26 cellular contexts compared by ENCODE assay signal in the genomic region with DNA sequence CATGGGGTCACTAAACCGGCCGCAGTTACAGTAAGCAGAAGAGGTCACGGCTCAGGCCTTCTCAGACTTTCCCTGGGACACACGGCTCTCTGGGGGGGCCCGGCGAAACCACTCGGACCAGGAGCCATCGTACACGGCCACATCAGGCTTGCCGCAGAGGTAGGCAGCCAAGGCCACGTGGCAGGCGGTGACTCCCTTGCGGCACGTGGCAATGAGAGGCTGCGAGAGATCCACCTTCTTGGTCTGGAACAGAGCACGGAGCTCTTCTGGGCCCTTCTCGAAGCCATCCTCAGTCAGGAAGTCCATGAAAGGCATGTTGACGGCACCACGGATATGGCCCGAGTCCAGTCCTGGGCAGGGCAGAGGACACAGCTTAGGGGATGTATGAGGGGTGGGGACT.
"Had no signal": no experiment of that assay in that cellular context is flagged by ENCODE, and none has a peak within 500 bp of the region (broad histone marks: within the 10 kb centered on the region; RNA-seq: fewer than 3 reads in every experiment).

No MANE protein-coding gene starts in this region.

- H3K4me3 Mint-ChIP-seq: activated CD4-positive, alpha-beta memory T cell treated with anti-CD3 and anti-CD28 coated beads, Interleukin-2, amount 10 ng/mL, durations not matched to agents 7 days and 5 days; activated CD4-positive, alpha-beta T cell treated with anti-CD3 and anti-CD28 coated beads for 36 hours; activated naive CD4-positive, alpha-beta T cell treated with anti-CD3 and anti-CD28 coated beads, Interleukin-2, amount 10 ng/mL, durations not matched to agents 7 days and 5 days had no signal

- H3K4me1 Mint-ChIP-seq: activated CD4-positive, alpha-beta memory T cell treated with anti-CD3 and anti-CD28 coated beads, Interleukin-2, amount 10 ng/mL, durations not matched to agents 7 days and 5 days; activated CD4-positive, alpha-beta T cell treated with anti-CD3 and anti-CD28 coated beads for 36 hours; activated naive CD4-positive, alpha-beta T cell treated with anti-CD3 and anti-CD28 coated beads, Interleukin-2, amount 10 ng/mL, durations not matched to agents 7 days and 5 days had no signal

- H3K9me3 ChIP-seq: SJCRH30, SK-N-SH had no signal

- H3K36me3 Mint-ChIP-seq: activated naive CD4-positive, alpha-beta T cell treated with anti-CD3 and anti-CD28 coated beads, Interleukin-2, amount 10 ng/mL, durations not matched to agents 7 days and 5 days had no signal

- H3K27ac ChIP-seq: SJCRH30, WERI-Rb-1 had no signal

- DNase-seq: activated CD4-positive, alpha-beta memory T cell treated with anti-CD3 and anti-CD28 coated beads, Interleukin-2, amount 10 ng/mL, durations not matched to agents 7 days and 5 days; activated CD4-positive, alpha-beta T cell treated with anti-CD3 and anti-CD28 coated beads for 36 hours; activated CD4-positive, alpha-beta T cell treated with anti-CD3 and anti-CD28 coated beads, Interleukin-2, amount 50 U/mL, for 1 hour; activated gamma-delta T cell treated with Interleukin-2 at 50 U/mL for 16 hours; activated naive CD4-positive, alpha-beta T cell treated with anti-CD3 and anti-CD28 coated beads, Interleukin-2, amount 10 ng/mL, durations not matched to agents 7 days and 5 days; activated T-cell treated with anti-CD3 and anti-CD28 coated beads for 4 hours; activated T-cell treated with anti-CD3 and anti-CD28 coated beads, Interleukin-2, amount 50 U/mL, for 48 hours; aorta; IMR-90; KG1; NCI-H1048; NCI-H1417; NCI-H1694 treated with DMSO at 0.1 percent for 48 hours; NCI-H2029 treated with DMSO at 0.1 percent for 48 hours; NCI-H345; NCI-H510A; NCI-H526 treated with DMSO at 0.1 percent for 48 hours; NCI-H82; RPMI8226; SJCRH30; SK-N-SH; T-helper 1 cell; WERI-Rb-1 had no signal

- H3K36me3 ChIP-seq: SJCRH30, WERI-Rb-1 had no signal

- H3K27me3 ChIP-seq: SJCRH30 had no signal

- H3K9ac ChIP-seq: SK-N-SH had no signal

- H3K4me1 ChIP-seq: SJCRH30 had no signal

- ATAC-seq: activated CD4-positive, alpha-beta T cell treated with anti-CD3 and anti-CD28 coated beads for 36 hours; Panc1; Right ventricle myocardium inferior had no signal

- H3K27ac Mint-ChIP-seq: activated CD4-positive, alpha-beta memory T cell treated with anti-CD3 and anti-CD28 coated beads, Interleukin-2, amount 10 ng/mL, durations not matched to agents 7 days and 5 days; activated CD4-positive, alpha-beta T cell treated with anti-CD3 and anti-CD28 coated beads for 36 hours; activated naive CD4-positive, alpha-beta T cell treated with anti-CD3 and anti-CD28 coated beads, Interleukin-2, amount 10 ng/mL, durations not matched to agents 7 days and 5 days; activated T-helper 2 cell treated with anti-CD3 and anti-CD28 coated beads, Interferon-gamma antibody, Interleukin-2, Interleukin-4, amounts not matched to agents 10 μg/mL and 5 μg/mL and 100 μg/mL, durations not matched to agents 14 hours and 24 hours and 36 hours had no signal

- H3K4me3 ChIP-seq: SJCRH30 had no signal

- H3K9me3 Mint-ChIP-seq: activated CD4-positive, alpha-beta memory T cell treated with anti-CD3 and anti-CD28 coated beads, Interleukin-2, amount 10 ng/mL, durations not matched to agents 7 days and 5 days; activated naive CD4-positive, alpha-beta T cell treated with anti-CD3 and anti-CD28 coated beads, Interleukin-2, amount 10 ng/mL, durations not matched to agents 7 days and 5 days; activated T-helper 2 cell treated with anti-CD3 and anti-CD28 coated beads, Interferon-gamma antibody, Interleukin-2, Interleukin-4, amounts not matched to agents 10 μg/mL and 5 μg/mL and 100 μg/mL, durations not matched to agents 14 hours and 24 hours and 36 hours had no signal
